10 cellular contexts compared by ENCODE assay signal in genomic region chr11:128448981-128449713, GRCh38.
DNase-seq lines count a peak whose midpoint lies in the region; ATAC-seq and TF ChIP-seq lines count a peak whose summit lies in the region.
"Had no signal": no experiment of that assay in that cellular context is flagged by ENCODE, and none has a peak within 500 bp of the region (broad histone marks: within the 10 kb centered on the region; RNA-seq: fewer than 3 reads in every experiment).

No MANE protein-coding gene starts in this region.

- CTCF ChIA-PET in activated CD4-positive, alpha-beta T cell treated with anti-CD3 and anti-CD28 coated beads, Interleukin-2, amount 10 ng/mL, durations not matched to agents 7 days and 5 days (lab: Charles Lee) = interaction anchor here (0.7 to 1.7 kb wide), 3 partner anchors 26 to 151 kb away, joined by 3 to 5 read pairs (median 3); no protein-coding TSS in a partner anchor

- no peak for TF ChIP-seq CTCF in RWPE2 (IDR thresholded peaks at IDR 0.05; ENCODE audit: poor library complexity, severe bottlenecking)

- peak overlapping the region; percentile 32 for H3K27ac Mint-ChIP-seq in activated CD4-positive, alpha-beta T cell treated with anti-CD3 and anti-CD28 coated beads, Interleukin-2, amount 10 ng/mL, durations not matched to agents 7 days and 5 days

- H3K27ac ChIP-seq in RWPE2 (ENCODE audit: poor library complexity, severe bottlenecking) (peak overlapping the region; percentile 66), epithelial cell of prostate (peak overlapping the region; percentile 80)
- H3K27ac ChIP-seq: adrenal gland had no signal

- POLR2A ChIA-PET in activated CD4-positive, alpha-beta T cell treated with anti-CD3 and anti-CD28 coated beads, Interleukin-2, amount 10 ng/mL, durations not matched to agents 7 days and 5 days (lab: Charles Lee) = interaction anchor here (0.6 kb wide), 1 partner anchor 21 kb away, joined by 5 read pairs; no protein-coding TSS in a partner anchor

- no peaks in the 10 kb centered on the region for H3K27me3 ChIP-seq in RWPE2 (ENCODE audit: insufficient read depth, poor library complexity, severe bottlenecking)
- H3K27me3 ChIP-seq: adrenal gland had no signal

- no peak overlapping the region for H3K4me3 ChIP-seq in RWPE2 (ENCODE audit: severe bottlenecking)
- H3K4me3 ChIP-seq: adrenal gland, K562 had no signal

- no peaks in the 10 kb centered on the region for H3K27me3 Mint-ChIP-seq in activated CD4-positive, alpha-beta T cell treated with anti-CD3 and anti-CD28 coated beads, Interleukin-2, amount 10 ng/mL, durations not matched to agents 7 days and 5 days

- H3K36me3 Mint-ChIP-seq in activated CD4-positive, alpha-beta T cell treated with anti-CD3 and anti-CD28 coated beads, Interleukin-2, amount 10 ng/mL, durations not matched to agents 7 days and 5 days (ENCODE audit: low read depth) = peaks cover 31% of the 10 kb centered on the region

- ATAC-seq in RWPE2 (ENCODE audit: low read depth) = peak; percentile 6; the same call in 2 of the 3 replicates
- ATAC-seq in stimulated activated naive CD8-positive, alpha-beta T cell treated with anti-CD3 and anti-CD28 coated beads, Interleukin-15, Interleukin-2, amounts not matched to agents 100 U/mL and 50 U/mL, for 24 hours = peak; percentile 36
- ATAC-seq: K562 had no signal

- peaks cover 20% of the 10 kb centered on the region for H3K4me1 ChIP-seq in RWPE2 (ENCODE audit: insufficient read depth, poor library complexity, severe bottlenecking)

- H3K4me1 Mint-ChIP-seq in activated CD4-positive, alpha-beta T cell treated with anti-CD3 and anti-CD28 coated beads, Interleukin-2, amount 10 ng/mL, durations not matched to agents 7 days and 5 days = peaks cover 43% of the 10 kb centered on the region

- no peak for DNase-seq in activated CD4-positive, alpha-beta T cell treated with anti-CD3 and anti-CD28 coated beads, Interleukin-2, amount 10 ng/mL, durations not matched to agents 7 days and 5 days
- DNase-seq in activated CD4-positive, alpha-beta T cell treated with anti-CD3 and anti-CD28 coated beads, Interleukin-2, amount 50 U/mL, for 1 hour = no peak
- no peak for DNase-seq in RWPE2 (ENCODE audit: low spot score)
- no peak for DNase-seq in epithelial cell of prostate (ENCODE audit: low read depth, low spot score)
- no peak for DNase-seq in stimulated activated naive CD8-positive, alpha-beta T cell treated with anti-CD3 and anti-CD28 coated beads, Interleukin-15, Interleukin-2, amounts not matched to agents 100 U/mL and 50 U/mL, for 24 hours
- no peak for DNase-seq in DMS114 treated with DMSO at 0.1 percent for 48 hours (lab: John Stamatoyannopoulos, UW; ENCODE audit: unreplicated experiment)
- no peak for DNase-seq in pons (ENCODE audit: low spot score)
- DNase-seq in occipital lobe (lab: John Stamatoyannopoulos, UW) = no peak
- DNase-seq: adrenal gland had no signal

- no peaks in the 10 kb centered on the region for H3K9me3 ChIP-seq in RWPE2 (ENCODE audit: severe bottlenecking)
- H3K9me3 ChIP-seq: adrenal gland had no signal

- peaks cover 4% of the 10 kb centered on the region for H3K9me3 Mint-ChIP-seq in activated CD4-positive, alpha-beta T cell treated with anti-CD3 and anti-CD28 coated beads, Interleukin-2, amount 10 ng/mL, durations not matched to agents 7 days and 5 days

- H3K36me3 ChIP-seq in RWPE2 (ENCODE audit: low read depth) = no peaks in the 10 kb centered on the region
- H3K36me3 ChIP-seq: adrenal gland had no signal

- no peak overlapping the region for H3K4me3 Mint-ChIP-seq in activated CD4-positive, alpha-beta T cell treated with anti-CD3 and anti-CD28 coated beads, Interleukin-2, amount 10 ng/mL, durations not matched to agents 7 days and 5 days
